In genomic region chrX:133674726-133675470, GRCh38 we compare ENCODE assay signal across 1 cellular context.
TF ChIP-seq lines count a peak whose summit lies in the region.

No MANE protein-coding gene starts in this region.

TF ChIP-seq in GM23338, 12 proteins besides CTCF, POLR2A, EP300 and RAD21 (continued from another document):
- TF ChIP-seq ZNF462 (CRISPR knock-in tag; IDR thresholded peaks at IDR 0.05) = no peak
